In genomic region chr11:113289341-113290187, GRCh38 we compare ENCODE assay signal across 8 cellular contexts. TPM values are rescaled to one million over a fixed set of nuclear protein-coding genes. Genes with fewer than 3 reads are reported as not detected.
DNase-seq lines count a peak whose midpoint lies in the region; ATAC-seq and TF ChIP-seq lines count a peak whose summit lies in the region.

No MANE protein-coding gene starts in this region.

- TF ChIP-seq EP300 in sigmoid colon (IDR thresholded peaks at IDR 0.05), result no peak

- no peaks in the 10 kb centered on the region for H3K36me3 ChIP-seq in Karpas-422 (ENCODE audit: insufficient read depth, low read length)
- no peaks in the 10 kb centered on the region for H3K36me3 ChIP-seq in sigmoid colon

- H3K4me3 ChIP-seq in Karpas-422 (ENCODE audit: low read length), result no peak overlapping the region
- no peak overlapping the region for H3K4me3 ChIP-seq in sigmoid colon

- H3K27ac ChIP-seq in Karpas-422 (ENCODE audit: low read length) (no peak overlapping the region), sigmoid colon (no peak overlapping the region)

- intact Hi-C loops in left cardiac atrium (cut with DNase I), result loop anchor here (1.0 to 10.0 kb wide), 3 partner anchors 704 to 1005 kb away; no protein-coding TSS in a partner anchor
- intact Hi-C loops in sigmoid colon (cut with DNase I), result loop anchor here (1.0 to 10.0 kb wide), 5 partner anchors 172 to 999 kb away; partner anchors contain the start of gene NCAM1
- intact Hi-C loops in posterior vena cava (cut with DNase I), result loop anchor here (5.0 to 10.0 kb wide), 4 partner anchors 705 to 1075 kb away; no protein-coding TSS in a partner anchor

- H3K9me2 ChIP-seq in Karpas-422 (replicated peaks; ENCODE audit: insufficient read depth, low read length), result no peaks in the 10 kb centered on the region

- H3K9me3 ChIP-seq in Karpas-422 (ENCODE audit: low read length) (no peaks in the 10 kb centered on the region), sigmoid colon (no peaks in the 10 kb centered on the region)

- H2AFZ ChIP-seq in Karpas-422 (ENCODE audit: low read length), result no peak overlapping the region

- no peaks in the 10 kb centered on the region for H3K27me3 ChIP-seq in Karpas-422 (ENCODE audit: low read length)
- H3K27me3 ChIP-seq in sigmoid colon, result no peaks in the 10 kb centered on the region

- no peak for TF ChIP-seq POLR2A in sigmoid colon (IDR thresholded peaks at IDR 0.05)

- in situ Hi-C loops in SK-MEL-5 (cut with HindIII; ENCODE audit: low pct_unique_long_range_greater_than_20kb, low sequenced_read_pairs), result no loop called here

- peaks cover 2% of the 10 kb centered on the region for H3K27me3 Mint-ChIP-seq in activated naive CD8-positive, alpha-beta T cell treated with anti-CD3 and anti-CD28 coated beads, Interleukin-2, amount 10 ng/mL, durations not matched to agents 7 days and 5 days

- no peaks in the 10 kb centered on the region for H3K36me3 Mint-ChIP-seq in activated naive CD8-positive, alpha-beta T cell treated with anti-CD3 and anti-CD28 coated beads, Interleukin-2, amount 10 ng/mL, durations not matched to agents 7 days and 5 days

- ATAC-seq in GM21737 (IDR thresholded peaks at IDR 0.05; ENCODE audit: unreplicated experiment) (peak; percentile 87), left cardiac atrium (peak; percentile 72 to 87)
- ATAC-seq in activated naive CD8-positive, alpha-beta T cell treated with anti-CD3 and anti-CD28 coated beads, Interleukin-2, amount 10 ng/mL, durations not matched to agents 7 days and 5 days (ENCODE audit: low read depth), result peak; percentile 79

- peaks cover 14% of the 10 kb centered on the region for H3K4me1 ChIP-seq in Karpas-422 (ENCODE audit: low read length)
- H3K4me1 ChIP-seq in sigmoid colon, result peaks cover 0 to 17% (median 17%) of the 10 kb centered on the region in 4 donors

- H3K79me2 ChIP-seq in Karpas-422 (ENCODE audit: low read length), result no peaks in the 10 kb centered on the region

- no peaks in the 10 kb centered on the region for H4K20me1 ChIP-seq in Karpas-422 (ENCODE audit: insufficient read depth, low read depth, low read length)

- TF ChIP-seq CTCF in sigmoid colon (IDR thresholded peaks at IDR 0.05), result peak; percentile 80 to 96 (median 86)

- DNase-seq in GM04504 (ENCODE audit: low read depth) (peak; percentile 30), Karpas-422 (peak; percentile 81), SK-MEL-5 (ENCODE audit: low read depth, low spot score) (peak; percentile 60), left cardiac atrium (peak; percentile 46), sigmoid colon (peak; percentile 80), posterior vena cava (ENCODE audit: low spot score) (no peak)
- peak; percentile 76 for DNase-seq in activated naive CD8-positive, alpha-beta T cell treated with anti-CD3 and anti-CD28 coated beads, Interleukin-2, amount 10 ng/mL, durations not matched to agents 7 days and 5 days

- H3K4me3 Mint-ChIP-seq in activated naive CD8-positive, alpha-beta T cell treated with anti-CD3 and anti-CD28 coated beads, Interleukin-2, amount 10 ng/mL, durations not matched to agents 7 days and 5 days, result no peak overlapping the region

- no peak overlapping the region for H3K27ac Mint-ChIP-seq in activated naive CD8-positive, alpha-beta T cell treated with anti-CD3 and anti-CD28 coated beads, Interleukin-2, amount 10 ng/mL, durations not matched to agents 7 days and 5 days

- POLR2A ChIA-PET in activated naive CD8-positive, alpha-beta T cell treated with anti-CD3 and anti-CD28 coated beads, Interleukin-2, amount 10 ng/mL, durations not matched to agents 7 days and 5 days (lab: Charles Lee), result no interaction called here

- no peak overlapping the region for H3K4me2 ChIP-seq in Karpas-422 (ENCODE audit: low read depth, low read length, poor library complexity, severe bottlenecking)

- no peaks in the 10 kb centered on the region for H3K4me1 Mint-ChIP-seq in activated naive CD8-positive, alpha-beta T cell treated with anti-CD3 and anti-CD28 coated beads, Interleukin-2, amount 10 ng/mL, durations not matched to agents 7 days and 5 days

- no peaks in the 10 kb centered on the region for H3K9me3 Mint-ChIP-seq in activated naive CD8-positive, alpha-beta T cell treated with anti-CD3 and anti-CD28 coated beads, Interleukin-2, amount 10 ng/mL, durations not matched to agents 7 days and 5 days

- WGBS in sigmoid colon, 2 donors, result 67 to 71% methylated on average over 13 of the region's 13 CpGs

- H3K9ac ChIP-seq in Karpas-422 (ENCODE audit: low read length), result no peak overlapping the region

RNA-seq across cellular contexts. Expression of gene TTC12, which starts 24.8 kb away (rescaled TPM):
- 7.2 and 8.6 TPM in 2 replicates for total RNA-seq in Karpas-422 (2014; rRNA removed; shearing (Covaris generic); ENCODE audit: low replicate concordance)
- total RNA-seq in SK-MEL-5 (2014; rRNA removed; shearing (Covaris generic)), result 19.5 and 20.8 TPM in 2 replicates
- polyA plus RNA-seq in SK-MEL-5 (2015; cell fraction: cytosol; rRNA removed), result 7.3 and 8.9 TPM in 2 replicates
- polyA plus RNA-seq in SK-MEL-5 (2015; cell fraction: nucleus; rRNA removed), result 43.8 and 55.1 TPM in 2 replicates
- 10 to 100 TPM; 37.4 to 45.6 TPM for total RNA-seq in activated naive CD8-positive, alpha-beta T cell treated with anti-CD3 and anti-CD28 coated beads, Interleukin-2, amount 10 ng/mL, durations not matched to agents 7 days and 5 days
- total RNA-seq in left cardiac atrium, result 1 to 10 TPM; 4.2 to 5.4 TPM
- total RNA-seq in sigmoid colon, result 10 to 100 TPM in 3 of 4 donors, 1 to 10 TPM in 1; 8.6 to 22.4 (median 14.9) TPM
- 1 to 10 TPM; 3.6 to 8.9 (median 5.1) TPM for polyA plus RNA-seq in sigmoid colon
- total RNA-seq in posterior vena cava, result 10 to 100 TPM in 1 of 2 donors, 1 to 10 TPM in 1; 4.9 to 10.3 TPM
